Comparison of ENCODE assay signal across 8 cellular contexts in genomic region chr12:104958946-104959841, GRCh38. TPM values are rescaled to one million over a fixed set of nuclear protein-coding genes. Genes with fewer than 3 reads are reported as not detected.
DNase-seq lines count a peak whose midpoint lies in the region; ATAC-seq and TF ChIP-seq lines count a peak whose summit lies in the region.

No MANE protein-coding gene starts in this region.

- no peak overlapping the region for H3K9ac ChIP-seq in neuronal stem cell (ENCODE audit: low read depth, low read length, poor library complexity)

- H3K4me1 ChIP-seq in neuronal stem cell (ENCODE audit: control insufficient read depth in 2 of 2, insufficient read depth in 1 of 2, low read depth in 1 of 2, low read length in 2 of 2): peaks cover 2 to 6% of the 10 kb centered on the region in 2 donors

- peak; percentile 59 for DNase-seq in activated CD8-positive, alpha-beta memory T cell treated with anti-CD3 and anti-CD28 coated beads for 24 hours
- DNase-seq in activated CD8-positive, alpha-beta memory T cell treated with anti-CD3 and anti-CD28 coated beads, Interleukin-2, amount 50 U/mL, for 4 hours: no peak
- DNase-seq in RPMI8226 (peak; percentile 35), epithelial cell of esophagus (ENCODE audit: low read depth) (no peak), neuronal stem cell (ENCODE audit: low spot score) (no peak), NOMO-1 (lab: John Stamatoyannopoulos, UW; ENCODE audit: unreplicated experiment in 2 of 2) (no peak)
- no peak for DNase-seq in stimulated activated CD8-positive, alpha-beta memory T cell treated with anti-CD3 and anti-CD28 coated beads, Interleukin-4, amount 100 ng/mL, for 48 hours

- no peaks in the 10 kb centered on the region for H3K79me1 ChIP-seq in neuronal stem cell (ENCODE audit: low read depth, low read length)

- H3K4me3 ChIP-seq in epithelial cell of esophagus (ENCODE audit: low read length) (peak overlapping the region; percentile 55), neuronal stem cell (ENCODE audit: low read length in 2 of 2) (no peak overlapping the region)

- no peak overlapping the region for H3K4ac ChIP-seq in neuronal stem cell (ENCODE audit: low read length)

- no peaks in the 10 kb centered on the region for H3K36me3 ChIP-seq in neuronal stem cell (replicated peaks in 1 of 2; ENCODE audit: control insufficient read depth in 2 of 2, insufficient read depth in 2 of 2, low read length in 2 of 2)

- H3K18ac ChIP-seq in neuronal stem cell (ENCODE audit: low read length): no peak overlapping the region

- no peak overlapping the region for H2BK15ac ChIP-seq in neuronal stem cell (ENCODE audit: low read length)

- H2BK5ac ChIP-seq in neuronal stem cell (ENCODE audit: low read length): no peak overlapping the region

- peak overlapping the region; percentile 100 for H2AFZ ChIP-seq in neuronal stem cell (ENCODE audit: low read length)

- no peak overlapping the region for H2BK120ac ChIP-seq in neuronal stem cell (ENCODE audit: low read depth, low read length)

- no peak overlapping the region for H4K91ac ChIP-seq in neuronal stem cell (ENCODE audit: low read depth, low read length, poor library complexity)

- H3K4me2 ChIP-seq in neuronal stem cell (ENCODE audit: insufficient read depth, low read length, poor library complexity, severe bottlenecking): peak overlapping the region; percentile 87

- H3K14ac ChIP-seq in neuronal stem cell (ENCODE audit: low read length): no peak overlapping the region

- no peak overlapping the region for H2BK12ac ChIP-seq in neuronal stem cell (ENCODE audit: low read length)

- no peak overlapping the region for H3K27ac ChIP-seq in neuronal stem cell (replicated peaks; ENCODE audit: low read length)

- no CpG with 5 or more reads among the region's 12 CpGs for WGBS in neuronal stem cell (ENCODE audit: extremely low coverage in 2 of 2, insufficient read length in 2 of 2, insufficient replicate concordance in 1 of 2), 2 donors

- no peaks in the 10 kb centered on the region for H3K9me3 ChIP-seq in neuronal stem cell (replicated peaks in 1 of 2; ENCODE audit: control insufficient read depth in 2 of 2, insufficient read depth in 1 of 2, low read depth in 1 of 2, low read length in 2 of 2)

- ATAC-seq in HG03175 (IDR thresholded peaks at IDR 0.05; ENCODE audit: unreplicated experiment): no peak

- H4K8ac ChIP-seq in neuronal stem cell (ENCODE audit: low read depth, low read length): no peak overlapping the region

- TF ChIP-seq CTCF in epithelial cell of esophagus (IDR thresholded peaks at IDR 0.05; ENCODE audit: insufficient read depth, low read depth, low read length, missing control alignments): no peak

- no peak overlapping the region for H3K23ac ChIP-seq in neuronal stem cell (ENCODE audit: low read depth, low read length, poor library complexity)

- H3K27me3 ChIP-seq in neuronal stem cell (ENCODE audit: control insufficient read depth in 3 of 3, insufficient read depth in 3 of 3, low read depth in 1 of 3, low read length in 3 of 3): peaks cover 0 to 53% (median 23%) of the 10 kb centered on the region in 3 experiments

- H2AK5ac ChIP-seq in neuronal stem cell (ENCODE audit: low read depth, low read length): no peak overlapping the region

RNA-seq across cellular contexts. Expression of gene SLC41A2, which starts 1.1 kb away (rescaled TPM):
- 0.71 TPM for polyA plus RNA-seq in neuronal stem cell (2013, experiment 1 of 2)
- 0.80 TPM for polyA plus RNA-seq in neuronal stem cell (2013, experiment 2 of 2)

RNA-seq across cellular contexts. Expression of gene NOPCHAP1, which starts 26.9 kb away (rescaled TPM):
- polyA plus RNA-seq in neuronal stem cell (2013, experiment 1 of 2): 17.8 TPM
- 20.3 TPM for polyA plus RNA-seq in neuronal stem cell (2013, experiment 2 of 2)

Comparison
In these comparisons a context has a peak if more than half of its experiments do, and no peak if none do; other contexts are left out.
1. DNase-seq: peak in activated CD8-positive, alpha-beta memory T cell treated with anti-CD3 and anti-CD28 coated beads for 24 hours (single experiment) and RPMI8226 (single experiment); none in activated CD8-positive, alpha-beta memory T cell treated with anti-CD3 and anti-CD28 coated beads, Interleukin-2, amount 50 U/mL, for 4 hours (single experiment), epithelial cell of esophagus (single experiment), neuronal stem cell (single experiment), NOMO-1 (0 of 2) and stimulated activated CD8-positive, alpha-beta memory T cell treated with anti-CD3 and anti-CD28 coated beads, Interleukin-4, amount 100 ng/mL, for 48 hours (single experiment).